ENCODE assay signal across 9 cellular contexts in the genomic region with DNA sequence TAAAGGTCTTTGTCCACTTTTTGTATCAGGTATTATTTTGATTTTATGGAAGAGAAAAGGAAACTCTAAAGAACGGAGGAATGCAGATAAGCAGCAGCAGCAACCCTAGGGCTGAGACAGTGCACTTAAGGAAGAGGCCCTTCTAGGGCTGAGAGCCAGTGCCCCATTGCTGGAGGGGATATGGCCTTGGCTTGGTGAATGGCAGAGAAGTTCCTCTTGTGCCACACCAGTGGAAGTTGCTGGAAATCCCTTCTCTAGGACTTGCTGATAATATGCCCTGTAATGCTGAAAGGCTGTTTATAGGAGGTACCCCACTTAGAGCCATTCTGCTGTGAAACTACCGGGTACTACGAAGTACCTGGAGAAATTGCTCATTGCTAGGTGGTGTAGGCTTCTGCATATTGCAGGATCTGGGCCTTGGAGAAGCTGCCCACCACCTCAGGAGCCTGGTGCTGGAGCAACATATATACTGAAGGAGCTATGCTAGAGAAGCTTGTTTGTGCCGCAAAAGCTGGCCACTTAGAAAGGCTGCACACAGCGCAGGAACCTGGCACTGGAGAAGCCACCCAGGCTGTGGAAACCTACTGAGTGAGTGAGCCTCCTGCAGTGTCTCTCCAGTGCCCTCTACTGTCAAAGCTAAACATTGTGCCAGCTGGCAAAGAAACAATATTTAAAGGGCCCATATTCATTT. TPM values are rescaled to one million over a fixed set of nuclear protein-coding genes. Genes with fewer than 3 reads are reported as not detected.
DNase-seq lines count a peak whose midpoint lies in the region; ATAC-seq and TF ChIP-seq lines count a peak whose summit lies in the region.
"Had no signal": no experiment of that assay in that cellular context is flagged by ENCODE, and none has a peak within 500 bp of the region (broad histone marks: within the 10 kb centered on the region; RNA-seq: fewer than 3 reads in every experiment).

No MANE protein-coding gene starts in this region.

- H3K27ac Mint-ChIP-seq in progenitor cell of endocrine pancreas = no peak overlapping the region
- H3K27ac Mint-ChIP-seq: mesothelial cell of epicardium had no signal

- no peaks in the 10 kb centered on the region for H3K36me3 Mint-ChIP-seq in progenitor cell of endocrine pancreas (ENCODE audit: insufficient read depth)
- H3K36me3 Mint-ChIP-seq: mesothelial cell of epicardium had no signal

- no peaks in the 10 kb centered on the region for H3K9me3 Mint-ChIP-seq in progenitor cell of endocrine pancreas (ENCODE audit: low read depth)
- H3K9me3 Mint-ChIP-seq: mesothelial cell of epicardium had no signal

- H3K36me3 ChIP-seq in MG63 (no peaks in the 10 kb centered on the region), SJCRH30 (no peaks in the 10 kb centered on the region)

- H3K27me3 ChIP-seq in MG63 (peaks cover 4% of the 10 kb centered on the region; the same call in 1 of the 2 replicates), SJCRH30 (no peaks in the 10 kb centered on the region)

- no peaks in the 10 kb centered on the region for H3K4me1 ChIP-seq in SJCRH30

- no peak overlapping the region for H3K4me3 Mint-ChIP-seq in progenitor cell of endocrine pancreas (ENCODE audit: low read depth)
- H3K4me3 Mint-ChIP-seq: mesothelial cell of epicardium had no signal

- no peaks in the 10 kb centered on the region for H3K27me3 Mint-ChIP-seq in progenitor cell of endocrine pancreas

- H3K4me1 Mint-ChIP-seq in progenitor cell of endocrine pancreas (ENCODE audit: low read depth) = peaks cover 2% of the 10 kb centered on the region

- peak; percentile 74 for TF ChIP-seq CTCF in progenitor cell of endocrine pancreas (IDR thresholded peaks at IDR 0.05; ENCODE audit: unreplicated experiment)

- H3K4me3 ChIP-seq in MG63 (no peak overlapping the region), SJCRH30 (no peak overlapping the region)

- no peak for ATAC-seq in HG03457 (IDR thresholded peaks at IDR 0.05; ENCODE audit: unreplicated experiment)

- DNase-seq in GF-D8 (lab: John Stamatoyannopoulos, UW) (peak; percentile 34), H4 (ENCODE audit: low spot score) (peak; percentile 77), MG63 (peak; percentile 80), SJCRH30 (peak; percentile 77 to 89), germinal center (ENCODE audit: low spot score) (peak; percentile 53), progenitor cell of endocrine pancreas (ENCODE audit: low spot score, unreplicated experiment) (peak; percentile 19)
- DNase-seq in activated gamma-delta T cell treated with anti-CD3 and anti-CD28 coated beads, Interleukin-2, amount 50 U/mL, for 16 hours (ENCODE audit: low read depth) = peak; percentile 33

- no peak overlapping the region for H3K27ac ChIP-seq in SJCRH30

- H3K9me3 ChIP-seq in MG63 = no peaks in the 10 kb centered on the region
- H3K9me3 ChIP-seq in SJCRH30 (replicated peaks) = no peaks in the 10 kb centered on the region

RNA-seq across cellular contexts. Expression of gene UBTD2, which starts 9.6 kb away (rescaled TPM):
- 34.6 and 34.8 TPM in 2 replicates for total RNA-seq in H4 (2014; rRNA removed; shearing (Covaris generic))
- total RNA-seq in MG63 (2014; rRNA removed; shearing (Covaris generic); ENCODE audit: low replicate concordance) = 28.8 and 43.0 TPM in 2 replicates
- 58.2 and 62.7 TPM in 2 replicates for total RNA-seq in SJCRH30 (2014; rRNA removed; shearing (Covaris generic))
- 69.6 and 72.7 TPM in 2 replicates for total RNA-seq in progenitor cell of endocrine pancreas

Comparison
In these comparisons a context has a peak if more than half of its experiments do, and no peak if none do; other contexts are left out.
1. DNase-seq: peak in every context shown above with its lines; median percentile 83 in SJCRH30; 80 in MG63; 77 in H4; 53 in germinal center; 34 in GF-D8; 33 in activated gamma-delta T cell treated with anti-CD3 and anti-CD28 coated beads, Interleukin-2, amount 50 U/mL, for 16 hours; 19 in progenitor cell of endocrine pancreas.